Comparison of ENCODE assay signal across 8 cellular contexts in the genomic region with DNA sequence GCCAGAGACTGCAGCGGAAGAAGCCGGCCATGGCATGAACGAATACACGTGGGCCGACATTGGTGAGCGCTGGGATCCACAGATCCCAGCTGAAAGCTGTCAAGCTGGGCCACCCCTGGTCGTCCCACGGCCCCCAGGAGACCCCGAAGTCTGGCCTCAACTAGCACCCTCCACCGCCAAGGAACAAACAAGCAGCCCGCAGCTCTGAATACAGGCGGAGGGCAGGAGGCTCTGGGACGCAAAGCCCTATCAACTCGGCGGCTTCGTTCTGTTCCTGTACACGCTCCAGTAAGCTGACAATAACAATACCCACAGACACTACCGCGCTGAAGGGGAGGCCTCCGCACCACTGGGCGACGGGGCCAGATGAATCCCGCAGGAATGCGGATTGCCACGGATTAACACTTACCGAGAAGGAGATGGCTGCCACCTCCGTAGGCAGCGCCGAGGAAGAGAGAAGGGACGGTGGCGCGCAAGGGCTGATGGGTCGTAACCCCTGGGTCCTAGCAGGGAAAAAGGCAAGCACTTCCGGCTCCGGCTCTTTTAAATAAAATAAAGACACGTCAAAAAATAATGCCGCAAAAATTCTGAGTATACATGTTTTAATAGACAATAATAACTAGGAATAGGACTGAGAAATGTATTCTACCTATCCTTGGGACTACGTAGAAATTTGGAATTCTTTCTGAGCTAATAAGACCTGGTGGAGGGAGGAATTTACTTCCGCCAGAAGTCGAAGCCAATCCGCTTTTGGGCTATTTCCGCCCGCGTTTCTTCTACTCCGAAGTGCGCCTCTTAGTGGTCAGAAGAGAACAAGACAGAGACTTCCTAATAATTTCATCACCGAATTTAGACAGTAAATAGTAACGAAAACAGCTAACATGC. TPM values are rescaled to one million over a fixed set of nuclear protein-coding genes. Genes with fewer than 3 reads are reported as not detected.
A peak's percentile ranks its signal among the peaks of the same experiment; 100 is the strongest.
DNase-seq lines count a peak whose midpoint lies in the region; ATAC-seq and TF ChIP-seq lines count a peak whose summit lies in the region.

TSS of gene RPL32 (minus strand) at position 481 of the 885 bp plus-strand sequence. CDS start 1,328 bp downstream, outside the sequence.

- peak within 1 kb of the TSS; percentile 100 for H2AK9ac ChIP-seq in IMR-90 (replicated peaks; ENCODE audit: low read depth, low read length, poor library complexity)

- no peaks in the 10 kb centered on the region for H3K9me2 ChIP-seq in OCI-LY7 (ENCODE audit: insufficient read depth, low read length)

- H4K5ac ChIP-seq in IMR-90 (ENCODE audit: low read depth, low read length) = peak within 1 kb of the TSS; percentile 73

- peak within 1 kb of the TSS; percentile 89 for H2BK5ac ChIP-seq in IMR-90 (ENCODE audit: low read depth, low read length, poor library complexity, severe bottlenecking)

- H3K9me1 ChIP-seq in IMR-90 (ENCODE audit: insufficient read depth, low read length) = peaks cover 17% of the 10 kb centered on the region

- H3K4me3 ChIP-seq in IMR-90 (ENCODE audit: insufficient read depth, low read depth, low read length) (peak within 1 kb of the TSS; percentile 83), OCI-LY7 (ENCODE audit: low read depth, low read length, poor library complexity, severe bottlenecking) (peak within 1 kb of the TSS; percentile 100), epithelial cell of esophagus (ENCODE audit: low read length) (peak within 1 kb of the TSS; percentile 100), mononuclear cell (ENCODE audit: low read length) (peak within 1 kb of the TSS; percentile 86)

- H3K27ac ChIP-seq in IMR-90 (ENCODE audit: insufficient read depth, low read length) = peak within 1 kb of the TSS; percentile 85
- peak within 1 kb of the TSS; percentile 67 for H3K27ac ChIP-seq in OCI-LY7 (ENCODE audit: low read depth, low read length, poor library complexity, severe bottlenecking)

- H3K4ac ChIP-seq in IMR-90 (ENCODE audit: low read depth, low read length) = peak within 1 kb of the TSS; percentile 93

- CTCF ChIA-PET in IMR-90 (lab: Yijun Ruan, JAX) = interaction anchor here (0.6 to 1.9 kb wide), 12 partner anchors 10 to 515 kb away, joined by 3 to 8 read pairs (median 4); no protein-coding TSS in a partner anchor
- CTCF ChIA-PET in OCI-LY7 (lab: Charles Lee; ENCODE audit: unreplicated experiment) = interaction anchor here (1.0 to 2.3 kb wide), 3 partner anchors 45 to 135 kb away, joined by 3 to 8 read pairs (median 3); partner anchors contain the start of gene CAND2

- H3K18ac ChIP-seq in IMR-90 (ENCODE audit: low read depth, low read length) = peak within 1 kb of the TSS; percentile 31; the same call in 1 of the 2 replicates

- no peaks in the 10 kb centered on the region for H3K27me3 ChIP-seq in IMR-90 (ENCODE audit: control insufficient read depth, insufficient read depth, low read length)
- H3K27me3 ChIP-seq in mononuclear cell (ENCODE audit: insufficient read depth, low read length) = no peaks in the 10 kb centered on the region

- H3K14ac ChIP-seq in IMR-90 (replicated peaks; ENCODE audit: low read depth, low read length) = peak within 1 kb of the TSS; percentile 96

- peak within 1 kb of the TSS; percentile 82 for H4K91ac ChIP-seq in IMR-90 (ENCODE audit: insufficient read depth, low read depth, low read length)

- ATAC-seq in GM21528 (IDR thresholded peaks at IDR 0.05; ENCODE audit: low FRiP score, unreplicated experiment) (peak; percentile 85), IMR-90 (ENCODE audit: low read depth) (peak; percentile 93)

- H3K36me3 ChIP-seq in IMR-90 (ENCODE audit: control insufficient read depth, insufficient read depth, low read length) = peaks cover 33% of the 10 kb centered on the region
- H3K36me3 ChIP-seq in OCI-LY7 (ENCODE audit: insufficient read depth, low read length) = peaks cover 49% of the 10 kb centered on the region

- H3K23ac ChIP-seq in IMR-90 (ENCODE audit: low read depth, low read length) = peak within 1 kb of the TSS; percentile 87

- peak within 1 kb of the TSS; percentile 81 for H3K4me2 ChIP-seq in IMR-90 (ENCODE audit: low read depth, low read length)
- H3K4me2 ChIP-seq in OCI-LY7 (ENCODE audit: low read length) = peak within 1 kb of the TSS; percentile 70

- H2AK5ac ChIP-seq in IMR-90 (ENCODE audit: low read depth, low read length) = peak within 1 kb of the TSS; percentile 85

- H3K79me1 ChIP-seq in IMR-90 (ENCODE audit: low read depth in 1 of 2, low read length in 2 of 2) = peaks cover 23 to 46% of the 10 kb centered on the region in 2 experiments

- dilution Hi-C loops in IMR-90 (cut with HindIII; ENCODE audit: low sequenced_read_pairs, unreplicated experiment) = no loop called here

- no peaks in the 10 kb centered on the region for H3K9me3 ChIP-seq in IMR-90 (ENCODE audit: control insufficient read depth, insufficient read depth, low read length)
- H3K9me3 ChIP-seq in OCI-LY7 (ENCODE audit: low read length) = no peaks in the 10 kb centered on the region
- H3K9me3 ChIP-seq in mononuclear cell (ENCODE audit: low read depth, low read length) = no peaks in the 10 kb centered on the region

- H3K4me1 ChIP-seq in IMR-90 (ENCODE audit: control insufficient read depth, insufficient read depth, low read length) (peaks cover 15% of the 10 kb centered on the region), OCI-LY7 (ENCODE audit: insufficient read depth, low read length, poor library complexity, severe bottlenecking) (peaks cover 43% of the 10 kb centered on the region), mononuclear cell (ENCODE audit: insufficient read depth, low read length) (peaks cover 33% of the 10 kb centered on the region)

- H2BK20ac ChIP-seq in IMR-90 (ENCODE audit: low read depth, low read length) = no peak within 1 kb of the TSS; the same call in 1 of the 2 replicates

- peak within 1 kb of the TSS; percentile 80 for H3K56ac ChIP-seq in IMR-90 (ENCODE audit: extremely low read depth, insufficient read depth, low read length)

- peak; percentile 29; the same call in 1 of the 2 replicates for TF ChIP-seq RAD21 in IMR-90 (IDR thresholded peaks at IDR 0.05; ENCODE audit: low read length)

- peak within 1 kb of the TSS; percentile 94 for H2AFZ ChIP-seq in IMR-90 (replicated peaks; ENCODE audit: low read length, poor library complexity)
- peak within 1 kb of the TSS; percentile 78 for H2AFZ ChIP-seq in OCI-LY7 (ENCODE audit: low read length)

- no peak within 1 kb of the TSS for H2BK15ac ChIP-seq in IMR-90 (ENCODE audit: low read depth, low read length)

- POLR2A ChIA-PET in IMR-90 (lab: Charles Lee; ENCODE audit: unreplicated experiment) = interaction anchor here (0.7 to 0.9 kb wide), 2 partner anchors 10 to 13 kb away, joined by 3 to 14 read pairs; no protein-coding TSS in a partner anchor
- POLR2A ChIA-PET in OCI-LY7 (lab: Charles Lee) = interaction anchor here (0.5 to 1.5 kb wide), 11 partner anchors 9 to 158 kb away, joined by 3 to 4 read pairs (median 3); no protein-coding TSS in a partner anchor

- peaks cover 50% of the 10 kb centered on the region for H4K20me1 ChIP-seq in IMR-90 (ENCODE audit: insufficient read depth, low read length)
- peaks cover 38% of the 10 kb centered on the region for H4K20me1 ChIP-seq in OCI-LY7 (ENCODE audit: insufficient read depth, low read length)

- peak; percentile 92 for DNase-seq in DMS114 treated with DMSO at 0.1 percent for 48 hours (lab: John Stamatoyannopoulos, UW; ENCODE audit: unreplicated experiment)
- peak; percentile 96 for DNase-seq in IMR-90
- DNase-seq in OCI-LY7 (ENCODE audit: low spot score) = peak; percentile 98
- peak; percentile 76 for DNase-seq in activated T-cell treated with anti-CD3 and anti-CD28 coated beads for 1 hour (ENCODE audit: low read depth)
- DNase-seq in epithelial cell of esophagus (ENCODE audit: low read depth) = peak; percentile 96
- peak; percentile 64 to 72 for DNase-seq in stimulated activated CD8-positive, alpha-beta memory T cell treated with anti-CD3 and anti-CD28 coated beads, Interleukin-4, amount 100 ng/mL, for 1 hour (ENCODE audit: low read depth in 2 of 2, low spot score in 1 of 2)

- H3K79me2 ChIP-seq in OCI-LY7 (ENCODE audit: insufficient read depth, low read depth, low read length) = peaks cover 51% of the 10 kb centered on the region

- TF ChIP-seq CTCF in IMR-90 (conservative IDR thresholded peaks at IDR 0.05; ENCODE audit: low read depth, low read length) = peak; percentile 89
- peak; percentile 93 for TF ChIP-seq CTCF in OCI-LY7 (conservative IDR thresholded peaks at IDR 0.05; ENCODE audit: low read length)
- peak; percentile 80 for TF ChIP-seq CTCF in epithelial cell of esophagus (IDR thresholded peaks at IDR 0.05; ENCODE audit: insufficient read depth, low read depth, low read length, missing control alignments)

- peak; percentile 98 for TF ChIP-seq POLR2A in IMR-90 (IDR thresholded peaks at IDR 0.05; ENCODE audit: low read depth, low read length)

- H2BK120ac ChIP-seq in IMR-90 (ENCODE audit: low read depth, low read length) = peak within 1 kb of the TSS; percentile 49; the same call in 1 of the 2 replicates

- peak within 1 kb of the TSS; percentile 69 to 97; a peak in 3 of 4 replicates for H4K8ac ChIP-seq in IMR-90 (ENCODE audit: low read depth in 2 of 2, low read length in 2 of 2)

- TSS peak; percentile 70 for BruUV-seq in IMR-90 (replicated peaks; lab: Mats Ljungman, UMichigan)
- BruUV-seq in OCI-LY7 (replicated peaks; lab: Mats Ljungman, UMichigan) = TSS peak; percentile 61

- 0% methylated on average over 8 of the region's 48 CpGs; no CpG with 5 or more reads in 1 of the 2 experiments for WGBS in IMR-90 (ENCODE audit: extremely low coverage in 2 of 2, insufficient read length in 1 of 2), 2 experiments

- intact Hi-C loops in IMR-90 (cut with micrococcal nuclease) = loop anchor here (1.0 to 2.0 kb wide), 3 partner anchors 12 to 51 kb away; no protein-coding TSS in a partner anchor
- intact Hi-C loops in OCI-LY7 (cut with micrococcal nuclease; ENCODE audit: unreplicated experiment) = loop anchor here (5.0 kb wide), 1 partner anchor 134 kb away; no protein-coding TSS in a partner anchor

- peak within 1 kb of the TSS; percentile 88 for H3K9ac ChIP-seq in IMR-90 (ENCODE audit: low read depth, low read length)

- in situ Hi-C loops in IMR-90 (cut with MboI; ENCODE audit: low sequenced_read_pairs) = no loop called here

TF ChIP-seq in IMR-90, 13 proteins besides CTCF, POLR2A, EP300 and RAD21 (continues in another document):
- peak; percentile 92 for TF ChIP-seq MXI1 (IDR thresholded peaks at IDR 0.05; ENCODE audit: borderline replicate concordance, low read depth, low read length)
- no peak for TF ChIP-seq MAFK (IDR thresholded peaks at IDR 0.05; ENCODE audit: low read depth, low read length)
- TF ChIP-seq NFE2L2 (IDR thresholded peaks at IDR 0.05; ENCODE audit: low read depth, low read length) = no peak
- peak; percentile 72 for TF ChIP-seq CEBPB (IDR thresholded peaks at IDR 0.05; ENCODE audit: low read depth, low read length)
- no peak for TF ChIP-seq FOS (IDR thresholded peaks at IDR 0.05; ENCODE audit: low read depth, low read length)

RNA-seq across cellular contexts. Expression of gene RPL32, which starts in this region (rescaled TPM):
- total RNA-seq in IMR-90 (2012; rRNA removed) (566 and 644 TPM in 2 replicates), OCI-LY7 (2022) (2,099 and 2,324 TPM in 2 replicates), mononuclear cell (2,127 TPM)
- polyA plus RNA-seq in IMR-90 (2012; rRNA removed) = 1,856 and 2,352 TPM in 2 replicates
- 1,242 and 1,359 TPM in 2 replicates for polyA plus RNA-seq in IMR-90 (2012; cell fraction: cytosol; rRNA removed)
- 275 and 638 TPM in 2 replicates for polyA plus RNA-seq in IMR-90 (2012; cell fraction: nucleus; rRNA removed; ENCODE audit: low replicate concordance)
- total RNA-seq in OCI-LY7 (2014; rRNA removed; shearing (Covaris generic)) = 3,339 and 3,717 TPM in 2 replicates

Comparison
In these comparisons a context has a peak if more than half of its experiments do, and no peak if none do; other contexts are left out.
1. Peak in every context shown above with its lines: DNase-seq, ATAC-seq, H3K4me3 ChIP-seq and H3K27ac ChIP-seq.